1 cellular context compared by ENCODE assay signal in genomic region chr16:66948034-66948821, GRCh38.
TF ChIP-seq lines count a peak whose summit lies in the region.

No MANE protein-coding gene starts in this region.

TF ChIP-seq in HepG2, 621 proteins besides CTCF, POLR2A, EP300 and RAD21:
- TF ChIP-seq TBX2 (CRISPR knock-in tag; IDR thresholded peaks at IDR 0.05; ENCODE audit: borderline replicate concordance): peak; percentile 25; the same call in 1 of the 2 replicates
- peak; percentile 74; the same call in 1 of the 2 replicates for TF ChIP-seq ZNF768 (CRISPR knock-in tag; IDR thresholded peaks at IDR 0.05)
- peak; percentile 63; the same call in 1 of the 2 replicates for TF ChIP-seq UBTF (CRISPR knock-in tag; IDR thresholded peaks at IDR 0.05)
- TF ChIP-seq CSRNP1 (CRISPR knock-in tag; IDR thresholded peaks at IDR 0.05): 0 out of 2 replicates have a peak, but pooled peaks have one; percentile 63
- no peak for TF ChIP-seq ZNF7 (CRISPR knock-in tag; IDR thresholded peaks at IDR 0.05)
- peak; percentile 32; the same call in 1 of the 2 replicates for TF ChIP-seq GABPB1 (CRISPR knock-in tag; IDR thresholded peaks at IDR 0.05)
- TF ChIP-seq HNRNPL (IDR thresholded peaks at IDR 0.05; ENCODE audit: low read depth, low read length): peak; percentile 68; the same call in 1 of the 2 replicates
- 0 out of 2 replicates have a peak, but pooled peaks have one; percentile 40 for TF ChIP-seq BORCS8-MEF2B (CRISPR knock-in tag; IDR thresholded peaks at IDR 0.05)
- 0 out of 2 replicates have a peak, but pooled peaks have one; percentile 11 for TF ChIP-seq SALL1 (CRISPR knock-in tag; IDR thresholded peaks at IDR 0.05)
- peak; percentile 57 for TF ChIP-seq ZNF687 (CRISPR knock-in tag; IDR thresholded peaks at IDR 0.05)
- TF ChIP-seq GATA4 (IDR thresholded peaks at IDR 0.05; ENCODE audit: borderline replicate concordance, low read depth): no peak
- TF ChIP-seq MAX (IDR thresholded peaks at IDR 0.05): 0 out of 2 replicates have a peak, but pooled peaks have one; percentile 14
- TF ChIP-seq TERF1 (CRISPR knock-in tag; IDR thresholded peaks at IDR 0.05): no peak
- peak; percentile 18 for TF ChIP-seq HNRNPLL (IDR thresholded peaks at IDR 0.05; ENCODE audit: low read depth, low read length, poor library complexity, severe bottlenecking)
- no peak for TF ChIP-seq TEF (CRISPR knock-in tag; IDR thresholded peaks at IDR 0.05)
- no peak for TF ChIP-seq ZMAT5 (CRISPR knock-in tag; IDR thresholded peaks at IDR 0.05; ENCODE audit: borderline replicate concordance, low read depth)
- no peak for TF ChIP-seq MAZ (IDR thresholded peaks at IDR 0.05; ENCODE audit: borderline replicate concordance, low read depth, low read length)
- 0 out of 2 replicates have a peak, but pooled peaks have one; percentile 28 for TF ChIP-seq MAZ (CRISPR knock-in tag; IDR thresholded peaks at IDR 0.05; ENCODE audit: low read depth)
- 0 out of 2 replicates have a peak, but pooled peaks have one; percentile 13 for TF ChIP-seq KDM2A (CRISPR knock-in tag; IDR thresholded peaks at IDR 0.05; ENCODE audit: borderline replicate concordance, low read depth)
- no peak for TF ChIP-seq TP53 (CRISPR knock-in tag; conservative IDR thresholded peaks at IDR 0.05)
- TF ChIP-seq CENPT (CRISPR knock-in tag; IDR thresholded peaks at IDR 0.05; ENCODE audit: low read depth): no peak
- TF ChIP-seq ZNF333 (CRISPR knock-in tag; IDR thresholded peaks at IDR 0.05; ENCODE audit: borderline replicate concordance): no peak
- no peak for TF ChIP-seq ZNF331 (CRISPR knock-in tag; IDR thresholded peaks at IDR 0.05)
- no peak for TF ChIP-seq ZBTB46 (CRISPR knock-in tag; IDR thresholded peaks at IDR 0.05; ENCODE audit: borderline replicate concordance)
